ENCODE assay signal across 8 cellular contexts in the genomic region with DNA sequence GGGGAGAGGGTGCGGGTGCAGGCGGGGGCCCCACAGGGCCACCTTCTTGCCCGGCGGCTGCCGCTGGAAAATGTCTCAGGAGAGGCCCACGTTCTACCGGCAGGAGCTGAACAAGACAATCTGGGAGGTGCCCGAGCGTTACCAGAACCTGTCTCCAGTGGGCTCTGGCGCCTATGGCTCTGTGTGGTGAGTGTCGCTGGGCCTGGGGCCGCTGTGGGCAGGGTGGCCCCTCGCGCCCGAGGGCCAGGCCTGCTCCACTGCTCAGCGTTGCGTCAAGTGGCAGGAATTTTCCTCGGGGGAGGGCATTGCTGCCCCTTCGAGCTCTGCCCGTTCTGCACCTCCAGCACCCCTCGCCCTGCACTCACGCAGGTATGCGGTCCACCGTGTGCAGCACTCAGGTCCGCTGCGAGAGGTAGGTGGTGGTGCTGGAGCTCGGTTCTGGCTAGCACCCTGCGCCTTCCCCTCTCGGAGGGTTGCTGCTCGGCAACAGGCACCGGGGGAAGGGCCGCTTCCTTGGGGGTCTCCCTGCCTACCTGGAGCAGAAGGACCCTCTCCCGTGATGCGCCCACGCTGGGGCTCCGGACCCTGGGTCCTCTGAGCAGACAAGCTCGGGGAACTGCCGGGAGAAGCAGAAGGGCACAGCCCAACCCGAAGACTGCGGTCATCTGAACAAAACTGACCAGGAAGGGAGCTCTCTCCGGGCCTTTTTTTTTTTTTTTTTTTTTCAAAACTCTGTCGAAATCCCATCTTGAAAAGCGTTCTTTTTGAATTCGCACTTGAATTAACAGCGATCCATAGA. TPM values are rescaled to one million over a fixed set of nuclear protein-coding genes. Genes with fewer than 3 reads are reported as not detected.
DNase-seq lines count a peak whose midpoint lies in the region; ATAC-seq and TF ChIP-seq lines count a peak whose summit lies in the region.

No MANE protein-coding gene starts in this region.

- peak overlapping the region; percentile 94 for H3K4me3 Mint-ChIP-seq in GM23338
- peak overlapping the region; percentile 87 for H3K4me3 Mint-ChIP-seq in activated CD8-positive, alpha-beta T cell treated with anti-CD3 and anti-CD28 coated beads for 36 hours
- H3K4me3 Mint-ChIP-seq in stimulated activated memory B cell treated with anti-CD40 and anti-IgM and Interleukin-4, amounts not matched to agents 10 μg/mL and 1 μg/mL and 100 μg/mL, for 72 hours: peak overlapping the region; percentile 91

- H3K27ac ChIP-seq in GM23338 (ENCODE audit: low read depth) (peak overlapping the region; percentile 26), mucosa of rectum (ENCODE audit: low read depth in 2 of 2, low read length in 2 of 2) (peak overlapping the region; percentile 91 to 96)

- intact Hi-C loops in activated CD8-positive, alpha-beta T cell treated with anti-CD3 and anti-CD28 coated beads for 36 hours (cut with micrococcal nuclease): loop anchor here (5.0 to 10.0 kb wide), 2 partner anchors 169 to 277 kb away; a partner anchor contains a TSS

- H2AFZ ChIP-seq in GM23338: peak overlapping the region; percentile 65

- H3K79me2 ChIP-seq in GM23338 (replicated peaks; ENCODE audit: insufficient read depth): peaks cover 50% of the 10 kb centered on the region

- POLR2A ChIA-PET in activated CD8-positive, alpha-beta T cell treated with anti-CD3 and anti-CD28 coated beads for 36 hours (lab: Charles Lee): interaction anchor here (0.8 to 5.7 kb wide), 30 partner anchors 10 to 568 kb away, joined by 3 to 57 read pairs (median 4); a partner anchor contains a TSS

- peak; percentile 21 for ATAC-seq in GM23338
- ATAC-seq in activated CD8-positive, alpha-beta T cell treated with anti-CD3 and anti-CD28 coated beads for 36 hours: peak; percentile 14
- peak; percentile 58 for ATAC-seq in stimulated activated memory B cell treated with anti-CD40 and anti-IgM and Interleukin-4, amounts not matched to agents 10 μg/mL and 1 μg/mL and 100 μg/mL, for 72 hours

- CTCF ChIA-PET in activated CD8-positive, alpha-beta T cell treated with anti-CD3 and anti-CD28 coated beads for 36 hours (lab: Charles Lee): interaction anchor here (0.7 to 10.6 kb wide), 35 partner anchors 10 to 332 kb away, joined by 3 to 230 read pairs (median 5); a partner anchor contains a TSS

- TF ChIP-seq CTCF in GM23338 (conservative IDR thresholded peaks at IDR 0.05; ENCODE audit: low read depth in 2 of 2) (no peak), epithelial cell of esophagus (IDR thresholded peaks at IDR 0.05; ENCODE audit: insufficient read depth, low read depth, low read length, missing control alignments) (no peak)
- TF ChIP-seq CTCF in activated CD8-positive, alpha-beta T cell treated with anti-CD3 and anti-CD28 coated beads for 36 hours (IDR thresholded peaks at IDR 0.05): no peak

- H3K27me3 ChIP-seq in GM23338 (ENCODE audit: insufficient read depth) (peaks cover 4% of the 10 kb centered on the region; the same call in 1 of the 2 replicates), mucosa of rectum (ENCODE audit: control insufficient read depth in 2 of 2, insufficient read depth in 2 of 2, low read length in 2 of 2) (peaks cover 0 to 6% of the 10 kb centered on the region in 2 donors)

- peaks cover 9% of the 10 kb centered on the region for H3K27me3 Mint-ChIP-seq in GM23338 (ENCODE audit: insufficient read depth, low read depth, poor library complexity)
- H3K27me3 Mint-ChIP-seq in activated CD8-positive, alpha-beta T cell treated with anti-CD3 and anti-CD28 coated beads for 36 hours: peaks cover 22% of the 10 kb centered on the region
- peaks cover 25% of the 10 kb centered on the region for H3K27me3 Mint-ChIP-seq in stimulated activated memory B cell treated with anti-CD40 and anti-IgM and Interleukin-4, amounts not matched to agents 10 μg/mL and 1 μg/mL and 100 μg/mL, for 72 hours

- H3K4me1 ChIP-seq in GM23338 (ENCODE audit: insufficient read depth) (peaks cover 31% of the 10 kb centered on the region), mucosa of rectum (ENCODE audit: control insufficient read depth in 2 of 2, insufficient read depth in 2 of 2, low read length in 2 of 2) (peaks cover 9 to 11% of the 10 kb centered on the region in 2 donors)

- DNase-seq in ELR (ENCODE audit: low read depth) (peak; percentile 52), GM23338 (ENCODE audit: low spot score) (peak; percentile 37), M059J (ENCODE audit: low read depth) (peak; percentile 63), epithelial cell of esophagus (ENCODE audit: low read depth) (peak; percentile 55), SIG-M5 (lab: John Stamatoyannopoulos, UW) (no peak)
- DNase-seq in activated CD8-positive, alpha-beta T cell treated with anti-CD3 and anti-CD28 coated beads for 36 hours: peak; percentile 52

- H3K36me3 Mint-ChIP-seq in GM23338 (ENCODE audit: low read depth): no peaks in the 10 kb centered on the region
- peaks cover 14% of the 10 kb centered on the region for H3K36me3 Mint-ChIP-seq in activated CD8-positive, alpha-beta T cell treated with anti-CD3 and anti-CD28 coated beads for 36 hours (ENCODE audit: low read depth)
- H3K36me3 Mint-ChIP-seq in stimulated activated memory B cell treated with anti-CD40 and anti-IgM and Interleukin-4, amounts not matched to agents 10 μg/mL and 1 μg/mL and 100 μg/mL, for 72 hours: no peaks in the 10 kb centered on the region

- H3K4me2 ChIP-seq in GM23338: peak overlapping the region; percentile 83

- peaks cover 6% of the 10 kb centered on the region; the same call in 1 of the 2 replicates for H3F3A ChIP-seq in GM23338 (replicated peaks; ENCODE audit: low read depth)

- H3K9me3 ChIP-seq in mucosa of rectum (ENCODE audit: control insufficient read depth in 2 of 2, low read length in 2 of 2): no peaks in the 10 kb centered on the region

- peaks cover 49% of the 10 kb centered on the region for H3K4me1 Mint-ChIP-seq in GM23338
- H3K4me1 Mint-ChIP-seq in activated CD8-positive, alpha-beta T cell treated with anti-CD3 and anti-CD28 coated beads for 36 hours (ENCODE audit: low read depth): peaks cover 34% of the 10 kb centered on the region
- H3K4me1 Mint-ChIP-seq in stimulated activated memory B cell treated with anti-CD40 and anti-IgM and Interleukin-4, amounts not matched to agents 10 μg/mL and 1 μg/mL and 100 μg/mL, for 72 hours: peaks cover 35% of the 10 kb centered on the region

- H3K36me3 ChIP-seq in GM23338 (ENCODE audit: insufficient read depth) (no peaks in the 10 kb centered on the region), mucosa of rectum (ENCODE audit: control insufficient read depth in 2 of 2, insufficient read depth in 2 of 2, low read length in 2 of 2) (peaks cover 0 to 3% of the 10 kb centered on the region in 2 donors)

- H3K9ac ChIP-seq in mucosa of rectum (ENCODE audit: low read depth in 1 of 2, low read length in 2 of 2): peak overlapping the region; percentile 83 to 98

- peak overlapping the region; percentile 86 for H3K4me3 ChIP-seq in GM23338
- peak overlapping the region; percentile 94 for H3K4me3 ChIP-seq in epithelial cell of esophagus (ENCODE audit: low read length)
- H3K4me3 ChIP-seq in mucosa of rectum (ENCODE audit: low read length in 2 of 2): peak overlapping the region; percentile 93 to 97

- H3K27ac Mint-ChIP-seq in GM23338: peak overlapping the region; percentile 92
- peak overlapping the region; percentile 97 for H3K27ac Mint-ChIP-seq in activated CD8-positive, alpha-beta T cell treated with anti-CD3 and anti-CD28 coated beads for 36 hours
- H3K27ac Mint-ChIP-seq in stimulated activated memory B cell treated with anti-CD40 and anti-IgM and Interleukin-4, amounts not matched to agents 10 μg/mL and 1 μg/mL and 100 μg/mL, for 72 hours: peak overlapping the region; percentile 70

- H4K20me1 ChIP-seq in GM23338 (replicated peaks; ENCODE audit: insufficient read depth): peaks cover 10% of the 10 kb centered on the region

- no peaks in the 10 kb centered on the region for H3K9me3 Mint-ChIP-seq in GM23338
- no peaks in the 10 kb centered on the region for H3K9me3 Mint-ChIP-seq in activated CD8-positive, alpha-beta T cell treated with anti-CD3 and anti-CD28 coated beads for 36 hours
- no peaks in the 10 kb centered on the region for H3K9me3 Mint-ChIP-seq in stimulated activated memory B cell treated with anti-CD40 and anti-IgM and Interleukin-4, amounts not matched to agents 10 μg/mL and 1 μg/mL and 100 μg/mL, for 72 hours

- no peaks in the 10 kb centered on the region for H3K9me2 ChIP-seq in GM23338 (ENCODE audit: insufficient read depth)

TF ChIP-seq in GM23338, 12 proteins besides CTCF, POLR2A, EP300 and RAD21 (continues in another document):
- no peak for TF ChIP-seq CREB1 (CRISPR knock-in tag; IDR thresholded peaks at IDR 0.05; ENCODE audit: low read depth)

RNA-seq across cellular contexts. Expression of a gene that starts 0.7 kb away (rescaled TPM):
- total RNA-seq in GM23338 (2014; rRNA removed; shearing (Covaris generic)): 33.8 and 44.5 TPM in 2 replicates
- 8.8 and 8.9 TPM in 2 replicates for polyA plus RNA-seq in GM23338 (2016; fragmentation: Nextera tagmentation; extraction: Ambion mirVana)
- 59.6 and 86.7 TPM in 2 replicates for total RNA-seq in M059J (2014; rRNA removed; shearing (Covaris generic))
- total RNA-seq in activated CD8-positive, alpha-beta T cell treated with anti-CD3 and anti-CD28 coated beads for 36 hours: 10 to 100 TPM; 45.7 to 49.8 TPM

RNA-seq across cellular contexts. Expression of a gene that starts 3.8 kb away (rescaled TPM):
- total RNA-seq in GM23338 (2014; rRNA removed; shearing (Covaris generic)): 1.9 and 2.9 TPM in 2 replicates
- polyA plus RNA-seq in GM23338 (2016; fragmentation: Nextera tagmentation; extraction: Ambion mirVana): 0.89 and 1.1 TPM in 2 replicates
- 0.10 TPM in 1 of 2 replicates, not detected in the other for total RNA-seq in M059J (2014; rRNA removed; shearing (Covaris generic))
- total RNA-seq in activated CD8-positive, alpha-beta T cell treated with anti-CD3 and anti-CD28 coated beads for 36 hours: not detected
